Comparison of ENCODE assay signal across 1 cellular context in genomic region chr9:127608104-127608966, GRCh38.
TF ChIP-seq lines count a peak whose summit lies in the region.

No MANE protein-coding gene starts in this region.

TF ChIP-seq in HEK293, 187 proteins besides CTCF, POLR2A, EP300 and RAD21 (continued from another document and continues in another):
- TF ChIP-seq BCL6B (tag by site-specific recombination; IDR thresholded peaks at IDR 0.05) (no peak), INSM2 (tag by site-specific recombination; IDR thresholded peaks at IDR 0.05) (0 out of 2 replicates have a peak, but pooled peaks have one; percentile 36), ZNF510 (tag by site-specific recombination; IDR thresholded peaks at IDR 0.05; ENCODE audit: insufficient replicate concordance) (no peak), ZBTB6 (tag by site-specific recombination; IDR thresholded peaks at IDR 0.05) (no peak), ZNF398 (tag by site-specific recombination; IDR thresholded peaks at IDR 0.05) (peak; percentile 55), HIC1 (tag by site-specific recombination; IDR thresholded peaks at IDR 0.05) (peak; percentile 16; the same call in 1 of the 2 replicates), ZNF623 (tag by site-specific recombination; IDR thresholded peaks at IDR 0.05) (peak; percentile 65), ZNF239 (tag by site-specific recombination; IDR thresholded peaks at IDR 0.05) (no peak), ZNF645 (tag by site-specific recombination; IDR thresholded peaks at IDR 0.05) (no peak), ZSCAN5A (tag by site-specific recombination; IDR thresholded peaks at IDR 0.05) (no peak), ZNF610 (tag by site-specific recombination; IDR thresholded peaks at IDR 0.05; ENCODE audit: borderline replicate concordance) (no peak; the same call in 1 of the 2 replicates), ZNF2 (tag by site-specific recombination; IDR thresholded peaks at IDR 0.05) (no peak), ZNF600 (tag by site-specific recombination; IDR thresholded peaks at IDR 0.05) (peak; percentile 100), YY2 (tag by site-specific recombination; IDR thresholded peaks at IDR 0.05) (no peak), SP7 (tag by site-specific recombination; IDR thresholded peaks at IDR 0.05) (peak; percentile 72), ZNF747 (tag by site-specific recombination; IDR thresholded peaks at IDR 0.05) (no peak), ZNF843 (tag by site-specific recombination; IDR thresholded peaks at IDR 0.05) (no peak), ZFHX2 (tag by site-specific recombination; conservative IDR thresholded peaks at IDR 0.05) (peak; percentile 74; the same call in 1 of the 2 replicates), BCL11A (tag by site-specific recombination; IDR thresholded peaks at IDR 0.05; ENCODE audit: low read depth) (0 out of 2 replicates have a peak, but pooled peaks have one; percentile 44), ZBTB11 (tag by site-specific recombination; conservative IDR thresholded peaks at IDR 0.05; ENCODE audit: low read depth) (0 out of 2 replicates have a peak, but pooled peaks have one; percentile 27), GLIS2 (tag by site-specific recombination; IDR thresholded peaks at IDR 0.05) (peak; percentile 62; the same call in 1 of the 2 replicates), ZNF561 (tag by site-specific recombination; IDR thresholded peaks at IDR 0.05; ENCODE audit: borderline replicate concordance) (peak; percentile 50; the same call in 1 of the 2 replicates), ZFP69B (tag by site-specific recombination; IDR thresholded peaks at IDR 0.05) (peak; percentile 43; the same call in 1 of the 2 replicates), ZNF707 (tag by site-specific recombination; IDR thresholded peaks at IDR 0.05) (no peak), ZBTB8A (tag by site-specific recombination; IDR thresholded peaks at IDR 0.05) (no peak), ZNF138 (tag by site-specific recombination; IDR thresholded peaks at IDR 0.05; ENCODE audit: borderline replicate concordance) (no peak), ZIC2 (tag by site-specific recombination; IDR thresholded peaks at IDR 0.05) (peak; percentile 83), TRIM28 (IDR thresholded peaks at IDR 0.05; ENCODE audit: borderline replicate concordance, low read length) (no peak), ZNF174 (tag by site-specific recombination; IDR thresholded peaks at IDR 0.05) (no peak), ZSCAN23 (tag by site-specific recombination; IDR thresholded peaks at IDR 0.05) (no peak), KLF8 (tag by site-specific recombination; IDR thresholded peaks at IDR 0.05) (peak; percentile 44), ZNF335 (tag by site-specific recombination; conservative IDR thresholded peaks at IDR 0.05) (peak; percentile 53), ZSCAN30 (tag by site-specific recombination; IDR thresholded peaks at IDR 0.05) (peak; percentile 81; the same call in 1 of the 2 replicates), HOXD13 (CRISPR knock-in tag; IDR thresholded peaks at IDR 0.05; ENCODE audit: borderline replicate concordance) (no peak), ZNF433 (tag by site-specific recombination; IDR thresholded peaks at IDR 0.05; ENCODE audit: low read depth) (no peak), ZNF341 (tag by site-specific recombination; IDR thresholded peaks at IDR 0.05; ENCODE audit: low read depth) (peak; percentile 93), ZBTB20 (tag by site-specific recombination; IDR thresholded peaks at IDR 0.05) (peak; percentile 87), SP3 (tag by site-specific recombination; IDR thresholded peaks at IDR 0.05) (peak; percentile 48; the same call in 1 of the 2 replicates), KLF1 (tag by site-specific recombination; IDR thresholded peaks at IDR 0.05) (0 out of 2 replicates have a peak, but pooled peaks have one; percentile 11), ZNF394 (tag by site-specific recombination; IDR thresholded peaks at IDR 0.05; ENCODE audit: borderline replicate concordance) (peak; percentile 63; the same call in 1 of the 2 replicates), ZNF544 (tag by site-specific recombination; IDR thresholded peaks at IDR 0.05) (no peak), ZNF266 (tag by site-specific recombination; IDR thresholded peaks at IDR 0.05; ENCODE audit: low read depth) (no peak), BCL11B (tag by site-specific recombination; IDR thresholded peaks at IDR 0.05; ENCODE audit: low read depth) (no peak), IKZF3 (tag by site-specific recombination; IDR thresholded peaks at IDR 0.05) (peak; percentile 75), ZNF354C (tag by site-specific recombination; IDR thresholded peaks at IDR 0.05; ENCODE audit: borderline replicate concordance, low read depth) (no peak), GLIS1 (tag by site-specific recombination; IDR thresholded peaks at IDR 0.05) (peak; percentile 74), EGR2 (tag by site-specific recombination; IDR thresholded peaks at IDR 0.05; ENCODE audit: low read depth) (peak; percentile 74), ZBTB7A (tag by site-specific recombination; IDR thresholded peaks at IDR 0.05; ENCODE audit: low read depth) (0 out of 2 replicates have a peak, but pooled peaks have one; percentile 36), PATZ1 (tag by site-specific recombination; IDR thresholded peaks at IDR 0.05) (peak; percentile 86), GLI4 (tag by site-specific recombination; IDR thresholded peaks at IDR 0.05) (no peak), ZEB2 (tag by site-specific recombination; IDR thresholded peaks at IDR 0.05) (peak; percentile 87), ZNF76 (tag by site-specific recombination; IDR thresholded peaks at IDR 0.05; ENCODE audit: borderline replicate concordance, low read depth) (peak; percentile 20; the same call in 1 of the 2 replicates), ZBTB1 (tag by site-specific recombination; IDR thresholded peaks at IDR 0.05) (no peak)
